ENCODE assay signal across 37 cellular contexts in genomic region chr4:68582339-68582717, GRCh38. TPM values are rescaled to one million over a fixed set of nuclear protein-coding genes. Genes with fewer than 3 reads are reported as not detected.
"Had no signal": no experiment of that assay in that cellular context is flagged by ENCODE, and none has a peak within 500 bp of the region (broad histone marks: within the 10 kb centered on the region; RNA-seq: fewer than 3 reads in every experiment).

No MANE protein-coding gene starts in this region.

- H3K27ac Mint-ChIP-seq: activated B cell treated with CpG ODN at 0.5 μM for 24 hours; activated CD4-positive, alpha-beta memory T cell treated with anti-CD3 and anti-CD28 coated beads, Interleukin-2, amount 10 ng/mL, durations not matched to agents 7 days and 5 days; activated CD8-positive, alpha-beta memory T cell treated with anti-CD3 and anti-CD28 coated beads, Interleukin-2, amount 10 ng/mL, durations not matched to agents 7 days and 5 days; activated naive CD4-positive, alpha-beta T cell treated with anti-CD3 and anti-CD28 coated beads, Interleukin-2, amount 10 ng/mL, durations not matched to agents 7 days and 5 days; activated naive CD8-positive, alpha-beta T cell; activated naive CD8-positive, alpha-beta T cell treated with anti-CD3 and anti-CD28 coated beads, Interleukin-2, amount 50 U/mL, for 24 hours; T-cell; T-helper 17 cell had no signal

- H3K27me3 ChIP-seq: brain microvascular endothelial cell, Peyer's patch, SJSA1 had no signal

- H3K4me2 ChIP-seq: SK-N-SH had no signal

- H3K27me3 Mint-ChIP-seq: activated B cell treated with CpG ODN at 0.5 μM for 24 hours; activated CD4-positive, alpha-beta memory T cell treated with anti-CD3 and anti-CD28 coated beads, Interleukin-2, amount 10 ng/mL, durations not matched to agents 7 days and 5 days; activated CD8-positive, alpha-beta memory T cell treated with anti-CD3 and anti-CD28 coated beads, Interleukin-2, amount 10 ng/mL, durations not matched to agents 7 days and 5 days; activated naive CD4-positive, alpha-beta T cell treated with anti-CD3 and anti-CD28 coated beads, Interleukin-2, amount 10 ng/mL, durations not matched to agents 7 days and 5 days; activated naive CD8-positive, alpha-beta T cell treated with anti-CD3 and anti-CD28 coated beads, Interleukin-2, amount 50 U/mL, for 24 hours; T-helper 17 cell had no signal

- H3K27ac ChIP-seq: brain microvascular endothelial cell, Peyer's patch, SJSA1, VCaP had no signal

- DNase-seq: activated B cell treated with CpG ODN at 0.5 μM for 24 hours; activated CD4-positive, alpha-beta memory T cell treated with anti-CD3 and anti-CD28 coated beads, Interleukin-2, amount 10 ng/mL, durations not matched to agents 7 days and 5 days; activated CD4-positive, alpha-beta T cell treated with anti-CD3 and anti-CD28 coated beads for 4 hours; activated CD4-positive, alpha-beta T cell treated with anti-CD3 and anti-CD28 coated beads, Interleukin-2, amount 50 U/mL, for 1 hour; activated CD4-positive, CD25-positive, alpha-beta regulatory T cell treated with anti-CD3 and anti-CD28 coated beads, Interleukin-2, amount 50 U/mL, for 72 hours; activated CD8-positive, alpha-beta memory T cell treated with anti-CD3 and anti-CD28 coated beads for 24 hours; activated CD8-positive, alpha-beta memory T cell treated with anti-CD3 and anti-CD28 coated beads, Interleukin-2, amount 10 ng/mL, durations not matched to agents 7 days and 5 days; activated CD8-positive, alpha-beta memory T cell treated with anti-CD3 and anti-CD28 coated beads, Interleukin-2, amount 50 U/mL, for 48 hours; activated effector memory CD4-positive, alpha-beta T cell treated with Interleukin-2 at 50 U/mL for 16 hours; activated naive CD4-positive, alpha-beta T cell treated with anti-CD3 and anti-CD28 coated beads, Interleukin-2, amount 10 ng/mL, durations not matched to agents 7 days and 5 days; activated naive CD8-positive, alpha-beta T cell treated with anti-CD3 and anti-CD28 coated beads, Interleukin-2, amount 50 U/mL, for 24 hours; activated T-cell treated with anti-CD3 and anti-CD28 coated beads, Interleukin-2, amount 50 U/mL, for 48 hours; aorta; brain microvascular endothelial cell; cerebellar nuclear complex; KG1; NCI-H1105; NCI-H1417 treated with DMSO at 0.1 percent for 48 hours; NCI-H187 treated with DMSO at 0.1 percent for 48 hours; NCI-H2081; NCI-H2171 treated with DMSO at 0.1 percent for 48 hours; NCI-H2227 treated with DMSO at 0.1 percent for 48 hours; NCI-H446; NCI-H524; NCI-H69; NCI-H82; Peyer's patch; RPMI8226; SHP77 treated with DMSO at 0.1 percent for 48 hours; SK-N-SH; T-cell; T-helper 17 cell had no signal

- H3K4me3 Mint-ChIP-seq: activated B cell treated with CpG ODN at 0.5 μM for 24 hours; activated CD4-positive, alpha-beta memory T cell treated with anti-CD3 and anti-CD28 coated beads, Interleukin-2, amount 10 ng/mL, durations not matched to agents 7 days and 5 days; activated CD8-positive, alpha-beta memory T cell treated with anti-CD3 and anti-CD28 coated beads, Interleukin-2, amount 10 ng/mL, durations not matched to agents 7 days and 5 days; activated naive CD4-positive, alpha-beta T cell treated with anti-CD3 and anti-CD28 coated beads, Interleukin-2, amount 10 ng/mL, durations not matched to agents 7 days and 5 days; activated naive CD8-positive, alpha-beta T cell; activated naive CD8-positive, alpha-beta T cell treated with anti-CD3 and anti-CD28 coated beads, Interleukin-2, amount 50 U/mL, for 24 hours; T-cell; T-helper 17 cell had no signal

- ATAC-seq: activated CD8-positive, alpha-beta memory T cell treated with anti-CD3 and anti-CD28 coated beads, Interleukin-2, amount 10 ng/mL, durations not matched to agents 7 days and 5 days; activated naive CD8-positive, alpha-beta T cell treated with anti-CD3 and anti-CD28 coated beads, Interleukin-2, amount 50 U/mL, for 24 hours; T-cell; T-helper 17 cell had no signal

- H3K4me1 Mint-ChIP-seq: activated B cell treated with CpG ODN at 0.5 μM for 24 hours; activated CD4-positive, alpha-beta memory T cell treated with anti-CD3 and anti-CD28 coated beads, Interleukin-2, amount 10 ng/mL, durations not matched to agents 7 days and 5 days; activated CD8-positive, alpha-beta memory T cell treated with anti-CD3 and anti-CD28 coated beads, Interleukin-2, amount 10 ng/mL, durations not matched to agents 7 days and 5 days; activated naive CD4-positive, alpha-beta T cell treated with anti-CD3 and anti-CD28 coated beads, Interleukin-2, amount 10 ng/mL, durations not matched to agents 7 days and 5 days; activated naive CD8-positive, alpha-beta T cell treated with anti-CD3 and anti-CD28 coated beads, Interleukin-2, amount 50 U/mL, for 24 hours; T-cell; T-helper 17 cell had no signal

- H3K9ac ChIP-seq: SK-N-SH had no signal

- H3K4me1 ChIP-seq: Peyer's patch, SJSA1 had no signal

- H3K36me3 ChIP-seq: brain microvascular endothelial cell, Peyer's patch, SJSA1 had no signal

- H3K9me3 Mint-ChIP-seq: activated CD4-positive, alpha-beta memory T cell treated with anti-CD3 and anti-CD28 coated beads, Interleukin-2, amount 10 ng/mL, durations not matched to agents 7 days and 5 days; activated naive CD4-positive, alpha-beta T cell treated with anti-CD3 and anti-CD28 coated beads, Interleukin-2, amount 10 ng/mL, durations not matched to agents 7 days and 5 days; activated naive CD8-positive, alpha-beta T cell treated with anti-CD3 and anti-CD28 coated beads, Interleukin-2, amount 50 U/mL, for 24 hours had no signal

- H3K4me3 ChIP-seq: Peyer's patch, SJSA1 had no signal

- H3K9me3 ChIP-seq: Peyer's patch, SJSA1, SK-N-SH had no signal

- H3K36me3 Mint-ChIP-seq: activated CD8-positive, alpha-beta memory T cell treated with anti-CD3 and anti-CD28 coated beads, Interleukin-2, amount 10 ng/mL, durations not matched to agents 7 days and 5 days; activated naive CD4-positive, alpha-beta T cell treated with anti-CD3 and anti-CD28 coated beads, Interleukin-2, amount 10 ng/mL, durations not matched to agents 7 days and 5 days; T-cell had no signal

RNA-seq across cellular contexts. Expression of gene UGT2B17, which starts 6.2 kb away (rescaled TPM):
- total RNA-seq: activated CD4-positive, alpha-beta memory T cell treated with anti-CD3 and anti-CD28 coated beads, Interleukin-2, amount 10 ng/mL, durations not matched to agents 7 days and 5 days; activated CD8-positive, alpha-beta memory T cell treated with anti-CD3 and anti-CD28 coated beads, Interleukin-2, amount 10 ng/mL, durations not matched to agents 7 days and 5 days; aorta; cardiac septum; LHCN-M2; T-helper 17 cell had no signal
- polyA plus RNA-seq: SK-N-SH had no signal
